In the genomic region with DNA sequence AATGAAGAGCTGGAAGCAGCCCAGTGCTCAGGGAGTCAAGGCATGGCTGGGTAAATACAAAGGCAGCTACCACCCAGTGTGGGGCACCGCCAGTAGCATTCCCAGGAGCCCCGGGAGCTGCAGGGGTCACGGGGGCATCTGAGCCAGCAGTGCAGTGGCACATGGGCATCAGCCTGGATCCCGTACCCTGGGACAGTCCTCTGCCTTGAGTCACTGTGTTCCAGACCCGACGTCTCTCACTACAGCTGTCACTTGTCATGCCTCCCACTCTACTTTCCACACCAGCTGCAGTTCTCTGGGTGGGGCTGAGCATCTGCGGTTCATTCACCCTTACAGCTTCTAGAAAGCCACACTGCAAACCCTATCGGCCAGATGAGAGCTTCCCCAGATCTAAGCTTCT, we compare ENCODE assay signal across 13 cellular contexts. TPM values are rescaled to one million over a fixed set of nuclear protein-coding genes. Genes with fewer than 3 reads are reported as not detected.
DNase-seq lines count a peak whose midpoint lies in the region; ATAC-seq and TF ChIP-seq lines count a peak whose summit lies in the region.
"Had no signal": no experiment of that assay in that cellular context is flagged by ENCODE, and none has a peak within 500 bp of the region (broad histone marks: within the 10 kb centered on the region; RNA-seq: fewer than 3 reads in every experiment).

No MANE protein-coding gene starts in this region.

- H3K4me1 ChIP-seq in OCI-LY7 (ENCODE audit: insufficient read depth, low read length, poor library complexity, severe bottlenecking) (peaks cover 56% of the 10 kb centered on the region), SK-N-SH (ENCODE audit: control insufficient read depth in 1 of 2, insufficient read depth in 2 of 2, low read depth in 1 of 2, low read length in 1 of 2) (no peaks in the 10 kb centered on the region)
- H3K4me1 ChIP-seq: BLaER1 had no signal

- 58% methylated on average over 6 of the region's 8 CpGs for WGBS in SK-N-SH (ENCODE audit: low lambda C conversion rate)

- H3K9ac ChIP-seq in SK-N-SH, result no peak overlapping the region
- H3K9ac ChIP-seq: BLaER1 had no signal

- intact Hi-C loops in left ventricle myocardium superior (cut with micrococcal nuclease) (no loop called here), cardiac septum (cut with DNase I) (no loop called here), OCI-LY7 (cut with micrococcal nuclease; ENCODE audit: unreplicated experiment) (loop anchor here (1.0 to 2.0 kb wide), 2 partner anchors 21 to 36 kb away; no protein-coding TSS in a partner anchor)

- H3K9me3 ChIP-seq in OCI-LY7 (ENCODE audit: low read length) (peaks cover 3% of the 10 kb centered on the region; the same call in 1 of the 2 replicates), SK-N-SH (no peaks in the 10 kb centered on the region)
- H3K9me3 ChIP-seq: BLaER1, spleen had no signal

- peak overlapping the region; percentile 81; the same call in 1 of the 2 replicates for H2AFZ ChIP-seq in OCI-LY7 (ENCODE audit: low read length)
- no peak overlapping the region for H2AFZ ChIP-seq in SK-N-SH (ENCODE audit: low read depth)

- H3K4me2 ChIP-seq in OCI-LY7 (ENCODE audit: low read length), result peak overlapping the region; percentile 28
- H3K4me2 ChIP-seq in SK-N-SH, result no peak overlapping the region
- H3K4me2 ChIP-seq: BLaER1 had no signal

- H3K36me3 ChIP-seq in OCI-LY7 (ENCODE audit: insufficient read depth, low read length), result no peaks in the 10 kb centered on the region
- no peaks in the 10 kb centered on the region for H3K36me3 ChIP-seq in SK-N-SH (replicated peaks in 1 of 2; ENCODE audit: control insufficient read depth in 1 of 2, insufficient read depth in 2 of 2, low read length in 1 of 2)
- H3K36me3 ChIP-seq: BLaER1, spleen had no signal

- no peaks in the 10 kb centered on the region for H3K27me3 ChIP-seq in SK-N-SH (ENCODE audit: insufficient read depth)
- H3K27me3 ChIP-seq: BLaER1, spleen had no signal

- ATAC-seq in left ventricle myocardium superior (peak; percentile 53), HG02678 (IDR thresholded peaks at IDR 0.05; ENCODE audit: unreplicated experiment) (peak; percentile 88), GM18520 (IDR thresholded peaks at IDR 0.05; ENCODE audit: unreplicated experiment) (no peak)
- ATAC-seq: natural killer cell had no signal

- H3K27ac ChIP-seq in OCI-LY7 (ENCODE audit: low read depth, low read length, poor library complexity, severe bottlenecking) (peak overlapping the region; percentile 16), substantia nigra (ENCODE audit: low read depth, low read length, poor library complexity, severe bottlenecking) (peak overlapping the region; percentile 38), SK-N-SH (ENCODE audit: low read depth in 2 of 2, low read length in 1 of 2) (no peak overlapping the region)
- H3K27ac ChIP-seq: BLaER1, spleen had no signal

- no peaks in the 10 kb centered on the region for H4K20me1 ChIP-seq in OCI-LY7 (ENCODE audit: insufficient read depth, low read length)
- no peaks in the 10 kb centered on the region for H4K20me1 ChIP-seq in SK-N-SH (ENCODE audit: insufficient read depth)
- H4K20me1 ChIP-seq: BLaER1 had no signal

- H3F3A ChIP-seq in SK-N-SH (replicated peaks; ENCODE audit: insufficient read depth), result no peaks in the 10 kb centered on the region

- BruUV-seq in OCI-LY7 (replicated peaks; lab: Mats Ljungman, UMichigan), result no TSS peak

- no peak for TF ChIP-seq CTCF in OCI-LY7 (conservative IDR thresholded peaks at IDR 0.05; ENCODE audit: low read length)
- TF ChIP-seq CTCF in SK-N-SH (IDR thresholded peaks at IDR 0.05), result no peak

- POLR2A ChIA-PET in OCI-LY7 (lab: Charles Lee) (interaction anchor here (0.6 to 5.2 kb wide), 8 partner anchors 12 to 46 kb away, joined by 3 to 36 read pairs (median 6); partner anchors contain the start of gene DHCR7), SK-N-SH (lab: Yijun Ruan, JAX) (interaction anchor here (0.6 kb wide), 1 partner anchor 26 kb away, joined by 3 read pairs; no protein-coding TSS in a partner anchor)

- DNase-seq in left ventricle myocardium superior (no peak), cardiac septum (ENCODE audit: low spot score) (no peak), OCI-LY7 (ENCODE audit: low spot score) (peak; percentile 78), substantia nigra (lab: John Stamatoyannopoulos, UW) (peak in 8 of 49 donors; percentile 6 to 49 (median 16)), SK-N-SH (no peak), OCI-M2 (lab: John Stamatoyannopoulos, UW; ENCODE audit: unreplicated experiment) (no peak)
- DNase-seq: activated CD4-positive, alpha-beta T cell treated with anti-CD3 and anti-CD28 coated beads for 4 hours; natural killer cell; NCI-H2227 treated with DMSO at 0.1 percent for 48 hours; spleen had no signal

- H3K9me2 ChIP-seq in OCI-LY7 (ENCODE audit: insufficient read depth, low read length), result no peaks in the 10 kb centered on the region
- no peaks in the 10 kb centered on the region for H3K9me2 ChIP-seq in SK-N-SH

- CTCF ChIA-PET in OCI-LY7 (lab: Charles Lee; ENCODE audit: unreplicated experiment), result interaction anchor here (1.1 to 3.6 kb wide), 3 partner anchors 21 to 50 kb away, joined by 3 to 43 read pairs (median 4); no protein-coding TSS in a partner anchor
- CTCF ChIA-PET in SK-N-SH (lab: Yijun Ruan, JAX), result interaction anchor here (1.1 to 2.7 kb wide), 3 partner anchors 9 to 332 kb away, joined by 3 to 13 read pairs (median 5); no protein-coding TSS in a partner anchor

- no peak for TF ChIP-seq RAD21 in SK-N-SH (IDR thresholded peaks at IDR 0.05; ENCODE audit: low read length)

- TF ChIP-seq EP300 in SK-N-SH (IDR thresholded peaks at IDR 0.05; ENCODE audit: borderline replicate concordance in 1 of 2, low read depth in 1 of 2, low read length in 1 of 2), result no peak

- no peaks in the 10 kb centered on the region for H3K79me2 ChIP-seq in OCI-LY7 (ENCODE audit: insufficient read depth, low read depth, low read length)
- no peaks in the 10 kb centered on the region for H3K79me2 ChIP-seq in SK-N-SH (ENCODE audit: insufficient read depth)

- no peak overlapping the region for H3K4me3 ChIP-seq in OCI-LY7 (ENCODE audit: low read depth, low read length, poor library complexity, severe bottlenecking)
- H3K4me3 ChIP-seq in SK-N-SH (ENCODE audit: low read depth in 2 of 2, low read length in 1 of 2), result no peak overlapping the region
- H3K4me3 ChIP-seq: BLaER1, spleen had no signal

TF ChIP-seq in SK-N-SH, 30 proteins besides CTCF, POLR2A, EP300 and RAD21 (continues in another document):
- TF ChIP-seq GABPA (IDR thresholded peaks at IDR 0.05; ENCODE audit: low read depth) (no peak), NFIC (IDR thresholded peaks at IDR 0.05; ENCODE audit: borderline replicate concordance) (no peak), MXI1 (IDR thresholded peaks at IDR 0.05; ENCODE audit: low read depth, low read length) (no peak), RCOR1 (IDR thresholded peaks at IDR 0.05; ENCODE audit: low read length) (no peak), YY1 (IDR thresholded peaks at IDR 0.05; ENCODE audit: low read depth) (no peak), FOXM1 (IDR thresholded peaks at IDR 0.05; ENCODE audit: low read depth) (no peak), FOSL2 (IDR thresholded peaks at IDR 0.05; ENCODE audit: borderline replicate concordance, low read depth) (no peak)
- TF ChIP-seq, protein P1, sequence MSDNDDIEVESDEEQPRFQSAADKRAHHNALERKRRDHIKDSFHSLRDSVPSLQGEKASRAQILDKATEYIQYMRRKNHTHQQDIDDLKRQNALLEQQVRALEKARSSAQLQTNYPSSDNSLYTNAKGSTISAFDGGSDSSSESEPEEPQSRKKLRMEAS (IDR thresholded peaks at IDR 0.05; ENCODE audit: low read depth), result no peak
- TF ChIP-seq, protein P2, sequence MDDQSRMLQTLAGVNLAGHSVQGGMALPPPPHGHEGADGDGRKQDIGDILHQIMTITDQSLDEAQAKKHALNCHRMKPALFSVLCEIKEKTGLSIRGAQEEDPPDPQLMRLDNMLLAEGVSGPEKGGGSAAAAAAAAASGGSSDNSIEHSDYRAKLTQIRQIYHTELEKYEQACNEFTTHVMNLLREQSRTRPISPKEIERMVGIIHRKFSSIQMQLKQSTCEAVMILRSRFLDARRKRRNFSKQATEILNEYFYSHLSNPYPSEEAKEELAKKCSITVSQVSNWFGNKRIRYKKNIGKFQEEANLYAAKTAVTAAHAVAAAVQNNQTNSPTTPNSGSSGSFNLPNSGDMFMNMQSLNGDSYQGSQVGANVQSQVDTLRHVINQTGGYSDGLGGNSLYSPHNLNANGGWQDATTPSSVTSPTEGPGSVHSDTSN (IDR thresholded peaks at IDR 0.05), result no peak

RNA-seq across cellular contexts. Expression of gene DHCR7, which starts 29.6 kb away (rescaled TPM):
- total RNA-seq in left ventricle myocardium superior (41.3 TPM), cardiac septum (31.2 TPM), OCI-LY7 (2022) (88.5 and 110 TPM in 2 replicates)
- 25.8 and 33.4 TPM in 2 replicates for total RNA-seq in OCI-LY7 (2014; rRNA removed; shearing (Covaris generic))
- 21.4 and 22.5 TPM in 2 replicates for polyA plus RNA-seq in SK-N-SH (2012; rRNA removed)
- 10.3 and 15.5 TPM in 2 replicates for polyA plus RNA-seq in SK-N-SH (2012; cell fraction: cytosol; rRNA removed)
- polyA plus RNA-seq in SK-N-SH (2012; cell fraction: nucleus; rRNA removed), result 14.5 and 15.8 TPM in 2 replicates

RNA-seq across cellular contexts. Expression of gene NADSYN1, which starts 34.4 kb away (rescaled TPM):
- total RNA-seq in left ventricle myocardium superior (20.5 TPM), cardiac septum (22.0 TPM), OCI-LY7 (2022) (121 and 122 TPM in 2 replicates)
- total RNA-seq in OCI-LY7 (2014; rRNA removed; shearing (Covaris generic)), result 70.9 and 85.3 TPM in 2 replicates
- polyA plus RNA-seq in SK-N-SH (2012; rRNA removed), result 62.5 and 74.0 TPM in 2 replicates
- polyA plus RNA-seq in SK-N-SH (2012; cell fraction: cytosol; rRNA removed), result 22.5 and 26.2 TPM in 2 replicates
- polyA plus RNA-seq in SK-N-SH (2012; cell fraction: nucleus; rRNA removed), result 417 and 453 TPM in 2 replicates

Comparison
In these comparisons a context has a peak if more than half of its experiments do, and no peak if none do; other contexts are left out.
1. H3K27ac ChIP-seq: peak in OCI-LY7 (single experiment) and substantia nigra (single experiment); none in SK-N-SH (0 of 2).